Comparison of ENCODE assay signal across 17 cellular contexts in the genomic region with DNA sequence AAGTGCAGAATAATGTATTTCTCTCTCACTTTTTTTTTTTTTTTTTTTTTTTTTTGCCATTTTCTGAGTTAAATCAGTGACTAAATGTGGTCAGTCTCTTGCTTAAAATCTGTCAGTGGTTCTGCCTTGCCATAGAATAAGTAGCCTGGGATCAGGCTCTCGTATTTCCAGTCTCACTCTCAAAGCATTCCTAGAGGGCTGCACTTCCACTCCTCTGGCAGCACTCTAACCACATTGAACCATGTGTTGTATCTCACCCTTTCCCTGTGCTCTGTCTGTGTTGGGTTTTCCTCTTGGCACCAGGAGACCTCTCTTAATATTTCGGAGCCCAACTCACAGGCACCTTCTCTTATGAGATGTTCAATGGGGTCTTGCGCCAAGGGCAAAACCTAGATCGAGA.
DNase-seq lines count a peak whose midpoint lies in the region; ATAC-seq, FAIRE-seq and TF ChIP-seq lines count a peak whose summit lies in the region.
"Had no signal": no experiment of that assay in that cellular context is flagged by ENCODE, and none has a peak within 500 bp of the region (broad histone marks: within the 10 kb centered on the region; RNA-seq: fewer than 3 reads in every experiment).

No MANE protein-coding gene starts in this region.

- H4K20me1 ChIP-seq in H9 (ENCODE audit: control insufficient read depth, insufficient read depth, insufficient read length) (no peaks in the 10 kb centered on the region), H1 (replicated peaks in 1 of 2; ENCODE audit: control insufficient read depth in 1 of 2, insufficient read depth in 2 of 2, low read length in 2 of 2) (no peaks in the 10 kb centered on the region)

- H3K9me3 ChIP-seq in H9 (ENCODE audit: control insufficient read depth, low read depth, low read length) (no peaks in the 10 kb centered on the region), H1 (ENCODE audit: insufficient read depth in 2 of 2, low read depth in 1 of 2, low read length in 1 of 2) (no peaks in the 10 kb centered on the region)
- H3K9me3 ChIP-seq: Caco-2, HAP-1 had no signal

- H2BK5ac ChIP-seq in H9 (ENCODE audit: insufficient read length, low read length), result no peak overlapping the region
- H2BK5ac ChIP-seq in H1 (ENCODE audit: low read depth, low read length), result no peak overlapping the region

- no peak overlapping the region for H3K56ac ChIP-seq in H9 (ENCODE audit: insufficient read length, low read depth, low read length)
- no peak overlapping the region for H3K56ac ChIP-seq in H1 (replicated peaks; ENCODE audit: insufficient read length, low read depth, low read length)

- H4K8ac ChIP-seq in H9 (replicated peaks; ENCODE audit: insufficient read length, low read depth, low read length) (no peak overlapping the region), H1 (ENCODE audit: extremely low read depth, insufficient read depth, low read length) (no peak overlapping the region)

- no CpG with 5 or more reads among the region's 4 CpGs for WGBS in H9 (ENCODE audit: extremely low coverage, insufficient read length, low lambda C conversion rate)
- 87% methylated on average over 4 of the region's 4 CpGs; no CpG with 5 or more reads in 1 of the 2 experiments for WGBS in H1 (ENCODE audit: extremely low coverage in 1 of 2, insufficient coverage in 1 of 2, insufficient read length in 1 of 2, insufficient replicate concordance in 2 of 2, low coverage in 1 of 2, low lambda C conversion rate in 2 of 2, missing lambda C conversion rate in 1 of 2), 2 experiments

- no peak overlapping the region for H2AFZ ChIP-seq in H9 (ENCODE audit: low read length)
- H2AFZ ChIP-seq in H1 (ENCODE audit: low read length), result peak overlapping the region; percentile 33; the same call in 1 of the 2 replicates

- H3K27me3 ChIP-seq in H9 (ENCODE audit: insufficient read depth, low read length) (no peaks in the 10 kb centered on the region), H1 (replicated peaks in 1 of 4; ENCODE audit: control insufficient read depth in 3 of 4, extremely low read depth in 1 of 4, insufficient read depth in 3 of 4, low read length in 3 of 4) (no peaks in the 10 kb centered on the region)

- H2BK15ac ChIP-seq in H9 (ENCODE audit: low read depth, low read length) (no peak overlapping the region), H1 (ENCODE audit: low read length) (no peak overlapping the region)

- no peaks in the 10 kb centered on the region for H3K23me2 ChIP-seq in H9 (ENCODE audit: insufficient read length, low read depth, low read length, poor library complexity, severe bottlenecking)
- no peaks in the 10 kb centered on the region for H3K23me2 ChIP-seq in H1 (ENCODE audit: low read depth, low read length)

- no peak overlapping the region for H3K9ac ChIP-seq in H9 (ENCODE audit: extremely low read depth, insufficient read length, low read length)
- no peak overlapping the region for H3K9ac ChIP-seq in H1 (replicated peaks in 1 of 4; ENCODE audit: extremely low read depth in 1 of 4, low read depth in 3 of 4, low read length in 3 of 4)

- no peaks in the 10 kb centered on the region for H3K27me3 Mint-ChIP-seq in H9 (ENCODE audit: low read depth)
- no peaks in the 10 kb centered on the region for H3K27me3 Mint-ChIP-seq in activated CD8-positive, alpha-beta memory T cell treated with anti-CD3 and anti-CD28 coated beads, Interleukin-2, amount 10 ng/mL, durations not matched to agents 7 days and 5 days
- H3K27me3 Mint-ChIP-seq: CD4-positive, alpha-beta T cell had no signal

- H3K27ac ChIP-seq in H9 (ENCODE audit: insufficient read length, low read depth, low read length) (no peak overlapping the region), H1 (ENCODE audit: low read depth, low read length) (no peak overlapping the region)
- H3K27ac ChIP-seq: C4-2B had no signal

- H2BK12ac ChIP-seq in H9 (ENCODE audit: insufficient read length, low read depth, low read length) (peak overlapping the region; percentile 65), H1 (ENCODE audit: low read depth, low read length) (no peak overlapping the region)

- no peak overlapping the region for H3K14ac ChIP-seq in H9 (ENCODE audit: insufficient read depth, low read length)
- H3K14ac ChIP-seq in H1 (ENCODE audit: insufficient read length), result no peak overlapping the region

- H3K9me3 Mint-ChIP-seq in H9, result peaks cover 0 to 4% of the 10 kb centered on the region in 2 experiments; a peak in 2 of 5 replicates
- peaks cover 11% of the 10 kb centered on the region for H3K9me3 Mint-ChIP-seq in activated CD8-positive, alpha-beta memory T cell treated with anti-CD3 and anti-CD28 coated beads, Interleukin-2, amount 10 ng/mL, durations not matched to agents 7 days and 5 days (ENCODE audit: low read depth)

- H2BK120ac ChIP-seq in H9 (ENCODE audit: low read depth, low read length, poor library complexity, severe bottlenecking) (no peak overlapping the region), H1 (replicated peaks; ENCODE audit: low read depth, low read length) (no peak overlapping the region)

- H3K4me2 ChIP-seq in H9 (ENCODE audit: insufficient read depth, insufficient read length, low read length), result no peak overlapping the region
- H3K4me2 ChIP-seq in H1 (ENCODE audit: insufficient read depth in 1 of 2, low read depth in 2 of 2, low read length in 2 of 2), result no peak overlapping the region

- H3K79me2 ChIP-seq in H9 (ENCODE audit: insufficient read depth, low read length) (no peaks in the 10 kb centered on the region), H1 (ENCODE audit: control insufficient read depth in 1 of 2, insufficient read depth in 2 of 2, low read length in 2 of 2) (no peaks in the 10 kb centered on the region)

- H4K5ac ChIP-seq in H9 (ENCODE audit: insufficient read length, low read depth, low read length) (no peak overlapping the region), H1 (ENCODE audit: insufficient read length, low read depth, low read length) (no peak overlapping the region)

- H3K4me1 ChIP-seq in H9 (ENCODE audit: insufficient read depth, low read length) (no peaks in the 10 kb centered on the region), H1 (replicated peaks in 1 of 4; ENCODE audit: control insufficient read depth in 3 of 4, insufficient read depth in 4 of 4, low read length in 3 of 4) (no peaks in the 10 kb centered on the region)
- H3K4me1 ChIP-seq: Caco-2, HAP-1 had no signal

- no peak for TF ChIP-seq POLR2A in H1 (IDR thresholded peaks at IDR 0.05; ENCODE audit: control extremely low read depth in 1 of 2, low read depth in 2 of 2, low read length in 2 of 2)

- CTCF ChIA-PET in H1 (lab: Charles Lee; ENCODE audit: partially characterized antibody), result no interaction called here
- CTCF ChIA-PET in activated CD8-positive, alpha-beta memory T cell treated with anti-CD3 and anti-CD28 coated beads, Interleukin-2, amount 10 ng/mL, durations not matched to agents 7 days and 5 days (lab: Charles Lee), result no interaction called here

- H4K91ac ChIP-seq in H9 (ENCODE audit: insufficient read length, low read depth, low read length) (no peak overlapping the region), H1 (replicated peaks; ENCODE audit: insufficient read length, low read length) (no peak overlapping the region)

- POLR2A ChIA-PET in H1 (lab: Charles Lee; ENCODE audit: partially characterized antibody), result no interaction called here

- H3T11ph ChIP-seq in H9 (ENCODE audit: low read length), result no peak overlapping the region

- H3K18ac ChIP-seq in H9 (ENCODE audit: insufficient read length, low read depth, low read length), result no peak overlapping the region
- H3K18ac ChIP-seq in H1 (ENCODE audit: extremely low read depth, low read length), result 0 out of 2 replicates have a peak overlapping the region, but pooled peaks have one; percentile 11

- no peaks in the 10 kb centered on the region for H3K36me3 ChIP-seq in H1 (ENCODE audit: control insufficient read depth in 2 of 4, insufficient read depth in 4 of 4, low read length in 3 of 4)
- H3K36me3 ChIP-seq: HAP-1 had no signal

- H3K4me3 ChIP-seq in H1 (ENCODE audit: extremely low read depth in 1 of 4, insufficient read depth in 2 of 4, low read depth in 3 of 4, low read length in 4 of 4), result no peak overlapping the region
- H3K4me3 ChIP-seq: HAP-1 had no signal

- H2AK5ac ChIP-seq in H9 (ENCODE audit: insufficient read length, low read length) (no peak overlapping the region), H1 (ENCODE audit: low read depth, low read length) (no peak overlapping the region)

- no peak for DNase-seq in H9
- no peak for DNase-seq in H1 (ENCODE audit: low read depth in 1 of 2, low spot score in 2 of 2)
- DNase-seq in myocyte (ENCODE audit: low read depth), result peak; percentile 16
- DNase-seq in activated CD8-positive, alpha-beta memory T cell treated with anti-CD3 and anti-CD28 coated beads, Interleukin-2, amount 10 ng/mL, durations not matched to agents 7 days and 5 days, result no peak
- DNase-seq: ACHN; AML-193; Caco-2; CD4-positive, alpha-beta T cell; GOT3 had no signal

- TF ChIP-seq RAD21 in H1 (IDR thresholded peaks at IDR 0.05 in 1 of 2, conservative IDR thresholded peaks at IDR 0.05 in 1 of 2; ENCODE audit: low read depth in 2 of 2, low read length in 2 of 2), result no peak

- H3K79me1 ChIP-seq in H9 (ENCODE audit: insufficient read depth, low read depth, low read length, poor library complexity, severe bottlenecking), result no peaks in the 10 kb centered on the region
- H3K79me1 ChIP-seq in H1 (ENCODE audit: low read depth, low read length), result no peaks in the 10 kb centered on the region

- TF ChIP-seq EP300 in H1 (IDR thresholded peaks at IDR 0.05; ENCODE audit: borderline replicate concordance in 1 of 2, low read depth in 2 of 2, low read length in 2 of 2), result no peak

- H3K23ac ChIP-seq in H9 (ENCODE audit: insufficient read length, low read depth, low read length) (no peak overlapping the region), H1 (ENCODE audit: insufficient read length) (no peak overlapping the region)

- no peak overlapping the region for H3K4ac ChIP-seq in H9 (ENCODE audit: low read depth, low read length)
- H3K4ac ChIP-seq in H1 (replicated peaks; ENCODE audit: insufficient read length, low read depth, low read length), result no peak overlapping the region

- ATAC-seq in GM18907 (IDR thresholded peaks at IDR 0.05; ENCODE audit: unreplicated experiment) (no peak), HG02678 (IDR thresholded peaks at IDR 0.05; ENCODE audit: unreplicated experiment) (no peak)
- ATAC-seq in activated CD8-positive, alpha-beta memory T cell treated with anti-CD3 and anti-CD28 coated beads, Interleukin-2, amount 10 ng/mL, durations not matched to agents 7 days and 5 days, result no peak

- TF ChIP-seq CTCF in H9 (conservative IDR thresholded peaks at IDR 0.05), result no peak
- TF ChIP-seq CTCF in H1 (IDR thresholded peaks at IDR 0.05; ENCODE audit: control extremely low read depth in 1 of 3, insufficient read depth in 1 of 3, low read depth in 1 of 3, low read length in 3 of 3), result no peak

- FAIRE-seq in H1 (lab: Jason Lieb, UNC), result peak; percentile 45
- FAIRE-seq: A204.1, D721Med, G401.6, GM12891 had no signal

- H3K36me3 Mint-ChIP-seq in H9 (ENCODE audit: insufficient read depth in 1 of 3, low read depth in 3 of 3), result no peaks in the 10 kb centered on the region; a peak in 1 of 7 replicates
- no peaks in the 10 kb centered on the region for H3K36me3 Mint-ChIP-seq in activated CD8-positive, alpha-beta memory T cell treated with anti-CD3 and anti-CD28 coated beads, Interleukin-2, amount 10 ng/mL, durations not matched to agents 7 days and 5 days

- H2BK20ac ChIP-seq in H9 (ENCODE audit: low read depth, low read length, poor library complexity, severe bottlenecking) (no peak overlapping the region), H1 (ENCODE audit: low read length) (no peak overlapping the region)

- H3K4me1 Mint-ChIP-seq in H9, result peaks cover 5 to 7% of the 10 kb centered on the region in 2 experiments
- no peaks in the 10 kb centered on the region for H3K4me1 Mint-ChIP-seq in activated CD8-positive, alpha-beta memory T cell treated with anti-CD3 and anti-CD28 coated beads, Interleukin-2, amount 10 ng/mL, durations not matched to agents 7 days and 5 days

- H3K27ac Mint-ChIP-seq in H9, result peak overlapping the region in 1 of 3 experiments; percentile 2; a peak in 2 of 7 replicates
- H3K27ac Mint-ChIP-seq in activated CD8-positive, alpha-beta memory T cell treated with anti-CD3 and anti-CD28 coated beads, Interleukin-2, amount 10 ng/mL, durations not matched to agents 7 days and 5 days, result no peak overlapping the region
- H3K27ac Mint-ChIP-seq: CD4-positive, alpha-beta T cell had no signal

- no peak overlapping the region for H3K4me3 Mint-ChIP-seq in H9
- H3K4me3 Mint-ChIP-seq in activated CD8-positive, alpha-beta memory T cell treated with anti-CD3 and anti-CD28 coated beads, Interleukin-2, amount 10 ng/mL, durations not matched to agents 7 days and 5 days, result no peak overlapping the region
- H3K4me3 Mint-ChIP-seq: CD4-positive, alpha-beta T cell had no signal
